In genomic region chr10:49025347-49025983, GRCh38 we compare ENCODE assay signal across 20 cellular contexts.
"Had no signal": no experiment of that assay in that cellular context is flagged by ENCODE, and none has a peak within 500 bp of the region (broad histone marks: within the 10 kb centered on the region; RNA-seq: fewer than 3 reads in every experiment).

No MANE protein-coding gene starts in this region.

- H3K27me3 ChIP-seq: colonic mucosa, esophagus muscularis mucosa, transverse colon had no signal

- H3K9me3 ChIP-seq: colonic mucosa, esophagus muscularis mucosa, lower lobe of right lung, transverse colon had no signal

- DNase-seq: activated CD4-positive, alpha-beta T cell treated with anti-CD3 and anti-CD28 coated beads for 36 hours; activated CD4-positive, alpha-beta T cell treated with anti-CD3 and anti-CD28 coated beads, Interleukin-2, amount 50 U/mL, for 4 hours; activated CD8-positive, alpha-beta memory T cell treated with anti-CD3 and anti-CD28 coated beads for 24 hours; activated CD8-positive, alpha-beta memory T cell treated with anti-CD3 and anti-CD28 coated beads, Interleukin-2, amount 50 U/mL, for 4 hours; activated T-cell treated with anti-CD3 and anti-CD28 coated beads, Interleukin-2, amount 50 U/mL, for 24 hours; colonic mucosa; glutamatergic neuron; hypothalamus; lower lobe of right lung; naive B cell; occipital lobe; retina; stimulated activated CD4-positive, alpha-beta T cell treated with anti-CD3 and anti-CD28 coated beads, Interleukin-12 subunit alpha, Interleukin-12 subunit beta, amount 100 ng/mL, for 4 hours; stimulated activated CD4-positive, alpha-beta T cell treated with anti-CD3 and anti-CD28 coated beads, Interleukin-4, amount 100 ng/mL, for 4 hours; T1000; transverse colon had no signal

- H3K4me1 ChIP-seq: colonic mucosa had no signal

- H3K4me3 ChIP-seq: colonic mucosa, esophagus muscularis mucosa, lower lobe of right lung, transverse colon had no signal

- H3K27ac ChIP-seq: colonic mucosa, esophagus muscularis mucosa had no signal

- H3K36me3 ChIP-seq: colonic mucosa, lower lobe of right lung, transverse colon had no signal

- ATAC-seq: activated CD4-positive, alpha-beta T cell treated with anti-CD3 and anti-CD28 coated beads for 36 hours; activated naive CD4-positive, alpha-beta T cell treated with anti-CD3 and anti-CD28 coated beads, Interleukin-2, amount 50 U/mL, for 72 hours; activated T-helper 17 cell treated with anti-CD3 and anti-CD28 coated beads, Interleukin-2, amount 50 U/mL, for 72 hours; lower lobe of right lung; WTC11 had no signal
